Comparison of ENCODE assay signal across 32 cellular contexts in the genomic region with DNA sequence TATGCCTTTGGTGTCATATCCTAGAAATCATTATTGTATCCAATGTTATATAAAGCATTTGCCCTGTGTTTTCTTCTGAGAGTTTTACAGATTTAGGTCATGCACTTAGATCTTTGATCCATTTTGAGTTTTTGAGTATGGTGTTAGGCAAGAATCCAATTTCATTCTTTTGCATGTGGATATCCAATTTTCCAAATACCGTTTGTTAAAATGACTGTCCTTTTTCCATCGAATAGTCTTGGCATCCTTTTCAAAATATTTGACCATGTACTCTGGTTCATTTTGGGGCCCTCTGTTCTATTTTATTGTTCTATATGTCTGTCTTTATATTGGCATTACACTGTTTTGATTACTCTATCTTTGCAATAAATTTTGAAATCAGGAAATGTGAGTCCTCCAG. TPM values are rescaled to one million over a fixed set of nuclear protein-coding genes. Genes with fewer than 3 reads are reported as not detected.
"Had no signal": no experiment of that assay in that cellular context is flagged by ENCODE, and none has a peak within 500 bp of the region (broad histone marks: within the 10 kb centered on the region; RNA-seq: fewer than 3 reads in every experiment).

No MANE protein-coding gene starts in this region.

- DNase-seq: colonic mucosa; cortex of kidney; dorsolateral prefrontal cortex; effector CD4-positive, alpha-beta T cell; effector memory CD4-positive, alpha-beta T cell; erythroblast; esophagus squamous epithelium; foreskin fibroblast; foreskin melanocyte; gastrocnemius medialis; glutamatergic neuron; head of caudate nucleus; heart right ventricle; hippocampal formation; left cardiac atrium; left lung; left ventricle myocardium superior; lower lobe of right lung; mesenchymal stem cell; mucosa of descending colon; naive B cell had no signal

- H3K27ac Mint-ChIP-seq: dendritic cell treated with granulocyte-macrophage colony-stimulating factor and Interleukin-4, amounts not matched to agents 40 ng/mL and 50 ng/mL, for 4 days; mesothelial cell of epicardium had no signal

- H3K4me1 Mint-ChIP-seq: mesothelial cell of epicardium had no signal

- H3K9me3 ChIP-seq: colonic mucosa, gastrocnemius medialis, mucosa of descending colon had no signal

- FAIRE-seq: islet of Langerhans, keratinocyte had no signal

- H3K4me3 ChIP-seq: colonic mucosa, dorsolateral prefrontal cortex, esophagus squamous epithelium, gastrocnemius medialis, heart right ventricle, left lung, lower lobe of right lung, mucosa of descending colon had no signal

- H3K9me3 Mint-ChIP-seq: dendritic cell treated with granulocyte-macrophage colony-stimulating factor and Interleukin-4, amounts not matched to agents 40 ng/mL and 50 ng/mL, for 4 days had no signal

- H3K36me3 ChIP-seq: colonic mucosa had no signal

- H3K27me3 ChIP-seq: colonic mucosa, dorsolateral prefrontal cortex, esophagus squamous epithelium, gastrocnemius medialis, heart right ventricle, left lung had no signal

- H3K27ac ChIP-seq: colonic mucosa, epithelial cell of prostate, esophagus squamous epithelium, gastrocnemius medialis, heart right ventricle, left lung, lower lobe of right lung had no signal

- H3K27me3 Mint-ChIP-seq: dendritic cell treated with granulocyte-macrophage colony-stimulating factor and Interleukin-4, amounts not matched to agents 40 ng/mL and 50 ng/mL, for 4 days; naive B cell had no signal

- H3K4me3 Mint-ChIP-seq: dendritic cell treated with granulocyte-macrophage colony-stimulating factor and Interleukin-4, amounts not matched to agents 40 ng/mL and 50 ng/mL, for 4 days; mesothelial cell of epicardium; naive B cell had no signal

- H3K4me1 ChIP-seq: esophagus squamous epithelium, gastrocnemius medialis, heart right ventricle, left lung, lower lobe of right lung had no signal

- ATAC-seq: esophagus mucosa, gastrocnemius medialis, heart right ventricle, left cardiac atrium, left lung, left ventricle myocardium superior, lower lobe of right lung, mucosa of descending colon had no signal

RNA-seq across cellular contexts. Expression of gene KCNJ13, which starts 23.8 kb away (rescaled TPM):
- total RNA-seq: esophagus mucosa, esophagus squamous epithelium, gastrocnemius medialis, glomerular endothelial cell, heart right ventricle, kidney epithelial cell, left cardiac atrium, left lung, left ventricle myocardium superior, lower lobe of right lung, lung microvascular endothelial cell, mesenteric fat pad, mucosa of descending colon, myocyte had no signal
- polyA plus RNA-seq: heart right ventricle, keratinocyte had no signal
